8 cellular contexts compared by ENCODE assay signal in genomic region chr11:68206211-68206610, GRCh38. TPM values are rescaled to one million over a fixed set of nuclear protein-coding genes. Genes with fewer than 3 reads are reported as not detected.
DNase-seq lines count a peak whose midpoint lies in the region; ATAC-seq and TF ChIP-seq lines count a peak whose summit lies in the region.

No MANE protein-coding gene starts in this region.

- TF ChIP-seq CTCF in LNCaP clone FGC (IDR thresholded peaks at IDR 0.05; ENCODE audit: control insufficient read depth, extremely low read depth, insufficient read depth) (peak; percentile 66), Peyer's patch (IDR thresholded peaks at IDR 0.05) (peak; percentile 80 to 88 (median 84)), coronary artery (IDR thresholded peaks at IDR 0.05) (peak; percentile 61), lower lobe of right lung (IDR thresholded peaks at IDR 0.05) (peak; percentile 79)

- H3K36me3 ChIP-seq in Peyer's patch (no peaks in the 10 kb centered on the region), lower lobe of right lung (no peaks in the 10 kb centered on the region)

- DNase-seq in DMS 273 (lab: John Stamatoyannopoulos, UW; ENCODE audit: unreplicated experiment), result peak; percentile 68
- no peak for DNase-seq in DMS 273 treated with DMSO at 0.1 percent for 48 hours (lab: John Stamatoyannopoulos, UW)
- peak; percentile 48 for DNase-seq in LNCaP clone FGC (ENCODE audit: low read depth)
- peak in 1 of 3 donors; percentile 15 for DNase-seq in Peyer's patch
- no peak for DNase-seq in coronary artery (ENCODE audit: low spot score)
- DNase-seq in lower lobe of right lung, result no peak
- no peak for DNase-seq in stimulated activated CD4-positive, alpha-beta T cell treated with anti-CD3 and anti-CD28 coated beads, Interleukin-2, amount 100 ng/mL, for 24 hours

- no peak overlapping the region for H3K4me3 ChIP-seq in LNCaP clone FGC (ENCODE audit: low read depth, low read length)
- no peak overlapping the region for H3K4me3 ChIP-seq in Peyer's patch
- no peak overlapping the region for H3K4me3 ChIP-seq in coronary artery
- no peak overlapping the region for H3K4me3 ChIP-seq in lower lobe of right lung

- H3K27ac ChIP-seq in Peyer's patch, result no peak overlapping the region
- H3K27ac ChIP-seq in coronary artery, result no peak overlapping the region
- no peak overlapping the region for H3K27ac ChIP-seq in lower lobe of right lung

- intact Hi-C loops in lower lobe of right lung (cut with DNase I), result no loop called here

- H3K27me3 ChIP-seq in Peyer's patch, result no peaks in the 10 kb centered on the region
- H3K27me3 ChIP-seq in lower lobe of right lung (ENCODE audit: low read depth), result no peaks in the 10 kb centered on the region

- ATAC-seq in lower lobe of right lung, result peak; percentile 65
- no peak for ATAC-seq in GM18511 (IDR thresholded peaks at IDR 0.05; ENCODE audit: unreplicated experiment)

- H3K9me3 ChIP-seq in Peyer's patch (no peaks in the 10 kb centered on the region), lower lobe of right lung (no peaks in the 10 kb centered on the region)

- no peak for TF ChIP-seq POLR2A in Peyer's patch (IDR thresholded peaks at IDR 0.05)

- peaks cover 5 to 65% (median 8%) of the 10 kb centered on the region in 4 donors for H3K4me1 ChIP-seq in Peyer's patch
- peaks cover 82% of the 10 kb centered on the region for H3K4me1 ChIP-seq in lower lobe of right lung

RNA-seq across cellular contexts. Expression of gene KMT5B, which starts 6.9 kb away (rescaled TPM):
- 10 to 100 TPM; 55.3 to 74.8 (median 60.3) TPM for total RNA-seq in Peyer's patch
- 48.6 TPM for total RNA-seq in lower lobe of right lung

Comparison
In these comparisons a context has a peak if more than half of its experiments do, and no peak if none do; other contexts are left out.
1. DNase-seq: peak in DMS 273 (single experiment) and LNCaP clone FGC (single experiment); none in DMS 273 treated with DMSO at 0.1 percent for 48 hours (single experiment), coronary artery (single experiment), lower lobe of right lung (single experiment) and stimulated activated CD4-positive, alpha-beta T cell treated with anti-CD3 and anti-CD28 coated beads, Interleukin-2, amount 100 ng/mL, for 24 hours (0 of 2).
2. Peak in every context shown above with its lines, with median percentiles within 50 percentile points of each other: CTCF ChIP-seq.